Comparison of ENCODE assay signal across 18 cellular contexts in the genomic region with DNA sequence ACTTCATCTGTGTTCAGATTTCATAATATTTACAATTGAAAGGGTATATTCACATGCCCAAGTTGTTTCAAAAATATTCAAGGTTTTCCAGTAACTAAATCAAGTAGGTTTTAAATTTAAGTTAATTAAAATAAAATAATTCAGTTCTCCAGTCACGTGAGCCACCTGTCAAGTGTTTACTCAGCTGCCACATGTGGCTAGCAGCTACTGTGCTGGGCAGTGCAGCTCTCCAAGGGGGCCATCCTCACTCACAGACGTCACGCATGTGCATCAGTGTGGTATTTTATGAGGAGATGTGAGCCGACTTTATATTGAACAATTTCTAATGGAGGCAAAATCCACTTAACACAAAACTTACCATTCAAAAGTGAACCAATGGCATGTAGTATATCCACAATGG.
A peak's percentile ranks its signal among the peaks of the same experiment; 100 is the strongest.
DNase-seq lines count a peak whose midpoint lies in the region; TF ChIP-seq lines count a peak whose summit lies in the region.
"Had no signal": no experiment of that assay in that cellular context is flagged by ENCODE, and none has a peak within 500 bp of the region (broad histone marks: within the 10 kb centered on the region; RNA-seq: fewer than 3 reads in every experiment).

No MANE protein-coding gene starts in this region.

- H3K4me3 ChIP-seq in spleen: no peak overlapping the region
- H3K4me3 ChIP-seq in ascending aorta: no peak overlapping the region
- H3K4me3 ChIP-seq: BLaER1, upper lobe of right lung had no signal

- intact Hi-C loops in spleen (cut with DNase I; ENCODE audit: low total_unique reads): no loop called here
- intact Hi-C loops in ascending aorta (cut with DNase I): no loop called here

- H3K27ac ChIP-seq in spleen: no peak overlapping the region
- no peak overlapping the region for H3K27ac ChIP-seq in ascending aorta
- H3K27ac ChIP-seq: BLaER1, upper lobe of right lung had no signal

- H3K9me3 ChIP-seq in spleen: no peaks in the 10 kb centered on the region
- H3K9me3 ChIP-seq in ascending aorta: no peaks in the 10 kb centered on the region
- H3K9me3 ChIP-seq: BLaER1, upper lobe of right lung had no signal

- peak; percentile 5 for DNase-seq in NCI-H1436 (lab: John Stamatoyannopoulos, UW)
- DNase-seq in NCI-H1436 treated with DMSO at 0.1 percent for 48 hours (lab: John Stamatoyannopoulos, UW): no peak
- peak; percentile 84 for DNase-seq in NCI-H1105 (lab: John Stamatoyannopoulos, UW)
- peak; percentile 89 for DNase-seq in NCI-H345 (lab: John Stamatoyannopoulos, UW)
- peak; percentile 15 for DNase-seq in activated CD8-positive, alpha-beta memory T cell treated with anti-CD3 and anti-CD28 coated beads, Interleukin-2, amount 50 U/mL, for 48 hours
- DNase-seq in spleen: no peak
- DNase-seq in ascending aorta (ENCODE audit: low spot score in 2 of 2): no peak
- no peak for DNase-seq in stimulated activated CD4-positive, alpha-beta T cell treated with anti-CD3 and anti-CD28 coated beads, Interleukin-4, amount 100 ng/mL, for 4 hours
- DNase-seq: 8988T; activated naive CD4-positive, alpha-beta T cell treated with anti-CD3 and anti-CD28 coated beads for 36 hours; DND-41; KG1; NCI-H1930; retina; stimulated activated naive CD8-positive, alpha-beta T cell treated with anti-CD3 and anti-CD28 coated beads, Interleukin-15, amount 100 ng/mL, for 72 hours; T1000; upper lobe of right lung had no signal

- WGBS in spleen, 5 donors: 90 to 99% (median 96%) methylated on average over 4 of the region's 4 CpGs

- TF ChIP-seq CTCF in spleen (IDR thresholded peaks at IDR 0.05 in 8 of 11, conservative IDR thresholded peaks at IDR 0.05 in 3 of 11) (no peak), ascending aorta (IDR thresholded peaks at IDR 0.05) (no peak)

- no peak for TF ChIP-seq POLR2A in spleen (IDR thresholded peaks at IDR 0.05)

- H3K36me3 ChIP-seq in spleen (peaks cover 2 to 98% (median 39%) of the 10 kb centered on the region in 6 donors), ascending aorta (peaks cover 18 to 39% of the 10 kb centered on the region in 2 donors)

- H3K27me3 ChIP-seq in spleen (replicated peaks in 1 of 7): no peaks in the 10 kb centered on the region
- H3K27me3 ChIP-seq in ascending aorta: no peaks in the 10 kb centered on the region
- H3K27me3 ChIP-seq: BLaER1, upper lobe of right lung had no signal

- H3K4me1 ChIP-seq in spleen (peaks cover 0 to 17% (median 0%) of the 10 kb centered on the region in 6 donors), ascending aorta (no peaks in the 10 kb centered on the region)
- H3K4me1 ChIP-seq: BLaER1 had no signal

Comparison
In these comparisons a context has a peak if more than half of its experiments do, and no peak if none do; other contexts are left out.
1. DNase-seq: peak in NCI-H1436 (single experiment), NCI-H1105 (single experiment), NCI-H345 (single experiment) and activated CD8-positive, alpha-beta memory T cell treated with anti-CD3 and anti-CD28 coated beads, Interleukin-2, amount 50 U/mL, for 48 hours (single experiment); none in NCI-H1436 treated with DMSO at 0.1 percent for 48 hours (single experiment), spleen (single experiment), ascending aorta (0 of 2) and stimulated activated CD4-positive, alpha-beta T cell treated with anti-CD3 and anti-CD28 coated beads, Interleukin-4, amount 100 ng/mL, for 4 hours (0 of 2).